1 cellular context compared by ENCODE assay signal in genomic region chr11:69825037-69825834, GRCh38.
TF ChIP-seq lines count a peak whose summit lies in the region.

No MANE protein-coding gene starts in this region.

TF ChIP-seq in H1, 55 proteins besides CTCF, POLR2A, EP300 and RAD21:
- TF ChIP-seq NRF1 (IDR thresholded peaks at IDR 0.05; ENCODE audit: low read depth, low read length) (no peak), SUZ12 (IDR thresholded peaks at IDR 0.05; ENCODE audit: low read length) (no peak), SIN3A (conservative IDR thresholded peaks at IDR 0.05 in 1 of 2, IDR thresholded peaks at IDR 0.05 in 1 of 2; ENCODE audit: low read depth in 1 of 2, low read length in 2 of 2) (no peak), CBX5 (IDR thresholded peaks at IDR 0.05; ENCODE audit: low read depth, low read length) (no peak), MAX (IDR thresholded peaks at IDR 0.05) (no peak), HDAC2 (IDR thresholded peaks at IDR 0.05; ENCODE audit: borderline replicate concordance in 1 of 2, low read depth in 2 of 2, low read length in 2 of 2) (no peak), RBBP5 (IDR thresholded peaks at IDR 0.05; ENCODE audit: borderline replicate concordance, low read depth, low read length) (no peak), NANOG (IDR thresholded peaks at IDR 0.05; ENCODE audit: insufficient read depth, low read depth, low read length, poor library complexity, severe bottlenecking) (no peak), SP4 (IDR thresholded peaks at IDR 0.05; ENCODE audit: low read length) (no peak), SP2 (IDR thresholded peaks at IDR 0.05; ENCODE audit: low read length) (no peak), SAP30 (IDR thresholded peaks at IDR 0.05; ENCODE audit: insufficient read depth, insufficient replicate concordance, low read length) (no peak), RNF2 (IDR thresholded peaks at IDR 0.05; ENCODE audit: borderline replicate concordance, low read depth, low read length, missing control alignments, poor library complexity, severe bottlenecking) (no peak)
